ENCODE assay signal across 17 cellular contexts in the genomic region with DNA sequence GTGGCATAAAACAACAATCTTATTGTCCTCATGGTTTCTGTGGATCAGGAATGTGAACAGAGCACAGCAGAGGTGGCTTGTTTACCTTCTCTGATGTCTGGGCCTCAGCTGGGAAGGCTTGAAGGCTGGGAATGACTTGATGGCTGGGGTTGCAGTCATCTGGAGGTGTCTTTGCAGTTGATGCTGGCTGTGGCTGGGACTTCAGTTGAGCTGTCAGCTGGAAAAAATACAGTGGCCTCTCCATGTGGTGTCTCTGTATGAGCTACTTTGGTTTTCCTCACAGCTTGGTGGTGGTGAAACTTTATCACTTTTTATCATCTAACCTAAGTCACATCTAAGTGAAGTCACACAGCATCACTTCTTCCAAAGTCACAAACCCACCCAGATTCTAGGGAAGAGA. TPM values are rescaled to one million over a fixed set of nuclear protein-coding genes. Genes with fewer than 3 reads are reported as not detected.
DNase-seq lines count a peak whose midpoint lies in the region; TF ChIP-seq lines count a peak whose summit lies in the region.
"Had no signal": no experiment of that assay in that cellular context is flagged by ENCODE, and none has a peak within 500 bp of the region (broad histone marks: within the 10 kb centered on the region; RNA-seq: fewer than 3 reads in every experiment).

No MANE protein-coding gene starts in this region.

- no peak overlapping the region for H3K9ac ChIP-seq in SK-N-SH
- H3K9ac ChIP-seq: BLaER1 had no signal

- H3K9me3 Mint-ChIP-seq in activated T-cell treated with anti-CD3 and anti-CD28 coated beads, Interleukin-2, amount 50 U/mL, for 24 hours, result no peaks in the 10 kb centered on the region
- H3K9me3 Mint-ChIP-seq: GM23338 had no signal

- H3F3A ChIP-seq in SK-N-SH (replicated peaks; ENCODE audit: insufficient read depth), result peaks cover 7% of the 10 kb centered on the region

- no peaks in the 10 kb centered on the region for H3K79me2 ChIP-seq in SK-N-SH (ENCODE audit: insufficient read depth)

- H3K27me3 Mint-ChIP-seq in activated T-cell treated with anti-CD3 and anti-CD28 coated beads, Interleukin-2, amount 50 U/mL, for 24 hours, result no peaks in the 10 kb centered on the region
- H3K27me3 Mint-ChIP-seq: CD8-positive, alpha-beta memory T cell had no signal

- CTCF ChIA-PET in SK-N-SH (lab: Yijun Ruan, JAX), result no interaction called here

- TF ChIP-seq RAD21 in SK-N-SH (IDR thresholded peaks at IDR 0.05; ENCODE audit: low read length), result no peak

- H3K4me2 ChIP-seq in SK-N-SH, result no peak overlapping the region
- H3K4me2 ChIP-seq: BLaER1, GM23338 had no signal

- H3K36me3 ChIP-seq in SK-N-SH (replicated peaks in 1 of 2; ENCODE audit: control insufficient read depth in 1 of 2, insufficient read depth in 2 of 2, low read length in 1 of 2), result no peaks in the 10 kb centered on the region
- H3K36me3 ChIP-seq: BLaER1 had no signal

- TF ChIP-seq EP300 in SK-N-SH (IDR thresholded peaks at IDR 0.05; ENCODE audit: borderline replicate concordance in 1 of 2, low read depth in 1 of 2, low read length in 1 of 2), result no peak

- peak; percentile 42 for DNase-seq in activated CD4-positive, alpha-beta T cell treated with anti-CD3 and anti-CD28 coated beads for 48 hours
- DNase-seq in activated CD4-positive, alpha-beta T cell treated with anti-CD3 and anti-CD28 coated beads, Interleukin-2, amount 50 U/mL, for 4 hours, result no peak
- DNase-seq in activated T-cell treated with anti-CD3 and anti-CD28 coated beads for 48 hours (ENCODE audit: low read depth) (peak; percentile 27), SK-N-SH (no peak)
- no peak for DNase-seq in activated T-cell treated with anti-CD3 and anti-CD28 coated beads, Interleukin-2, amount 50 U/mL, for 24 hours
- DNase-seq in stimulated activated CD4-positive, alpha-beta T cell treated with anti-CD3 and anti-CD28 coated beads, Interleukin-15, amount 100 ng/mL, for 24 hours, result peak; percentile 46
- DNase-seq in stimulated activated CD4-positive, alpha-beta T cell treated with anti-CD3 and anti-CD28 coated beads, Interleukin-4, amount 100 ng/mL, for 1 hour, result no peak
- peak; percentile 40 for DNase-seq in stimulated activated CD8-positive, alpha-beta memory T cell treated with anti-CD3 and anti-CD28 coated beads, Interleukin-4, amount 100 ng/mL, for 48 hours
- DNase-seq: 8988T; AML-193; Caco-2; CD8-positive, alpha-beta memory T cell; DND-41; GDM1; H7 had no signal

- no peaks in the 10 kb centered on the region; a peak in 1 of 4 replicates for H3K4me1 ChIP-seq in SK-N-SH (ENCODE audit: control insufficient read depth in 1 of 2, insufficient read depth in 2 of 2, low read depth in 1 of 2, low read length in 1 of 2)
- H3K4me1 ChIP-seq: Caco-2 had no signal

- H3K4me3 Mint-ChIP-seq in activated T-cell treated with anti-CD3 and anti-CD28 coated beads, Interleukin-2, amount 50 U/mL, for 24 hours, result no peak overlapping the region
- H3K4me3 Mint-ChIP-seq: CD8-positive, alpha-beta memory T cell; GM23338 had no signal

- no peaks in the 10 kb centered on the region for H3K9me2 ChIP-seq in SK-N-SH

- H4K20me1 ChIP-seq in SK-N-SH (ENCODE audit: insufficient read depth), result no peaks in the 10 kb centered on the region
- H4K20me1 ChIP-seq: BLaER1 had no signal

- H3K4me3 ChIP-seq in SK-N-SH (ENCODE audit: low read depth in 2 of 2, low read length in 1 of 2), result no peak overlapping the region
- H3K4me3 ChIP-seq: BLaER1, GM23338 had no signal

- H3K27ac ChIP-seq in SK-N-SH (ENCODE audit: low read depth in 2 of 2, low read length in 1 of 2), result no peak overlapping the region
- H3K27ac ChIP-seq: BLaER1 had no signal

- no peak for TF ChIP-seq CTCF in SK-N-SH (IDR thresholded peaks at IDR 0.05)

- H3K36me3 Mint-ChIP-seq in activated T-cell treated with anti-CD3 and anti-CD28 coated beads, Interleukin-2, amount 50 U/mL, for 24 hours (ENCODE audit: low read depth), result no peaks in the 10 kb centered on the region

- H2AFZ ChIP-seq in SK-N-SH (ENCODE audit: low read depth), result no peak overlapping the region
- H2AFZ ChIP-seq: GM23338 had no signal

- H3K27ac Mint-ChIP-seq in activated T-cell treated with anti-CD3 and anti-CD28 coated beads, Interleukin-2, amount 50 U/mL, for 24 hours, result no peak overlapping the region
- H3K27ac Mint-ChIP-seq: GM23338 had no signal

- H3K9me3 ChIP-seq in SK-N-SH, result no peaks in the 10 kb centered on the region
- H3K9me3 ChIP-seq: BLaER1, Caco-2 had no signal

- peaks cover 9% of the 10 kb centered on the region for H3K4me1 Mint-ChIP-seq in activated T-cell treated with anti-CD3 and anti-CD28 coated beads, Interleukin-2, amount 50 U/mL, for 24 hours (ENCODE audit: low read depth)
- H3K4me1 Mint-ChIP-seq: CD8-positive, alpha-beta memory T cell; GM23338 had no signal

- H3K27me3 ChIP-seq in SK-N-SH (ENCODE audit: insufficient read depth), result no peaks in the 10 kb centered on the region
- H3K27me3 ChIP-seq: BLaER1 had no signal

- POLR2A ChIA-PET in SK-N-SH (lab: Yijun Ruan, JAX), result no interaction called here

TF ChIP-seq in SK-N-SH, 30 proteins besides CTCF, POLR2A, EP300 and RAD21 (continues in another document):
- TF ChIP-seq ELF1 (IDR thresholded peaks at IDR 0.05), result no peak
- TF ChIP-seq GATA2 (CRISPR knock-in tag; IDR thresholded peaks at IDR 0.05), result no peak
- no peak for TF ChIP-seq TCF12 (IDR thresholded peaks at IDR 0.05)
- TF ChIP-seq, protein P1, sequence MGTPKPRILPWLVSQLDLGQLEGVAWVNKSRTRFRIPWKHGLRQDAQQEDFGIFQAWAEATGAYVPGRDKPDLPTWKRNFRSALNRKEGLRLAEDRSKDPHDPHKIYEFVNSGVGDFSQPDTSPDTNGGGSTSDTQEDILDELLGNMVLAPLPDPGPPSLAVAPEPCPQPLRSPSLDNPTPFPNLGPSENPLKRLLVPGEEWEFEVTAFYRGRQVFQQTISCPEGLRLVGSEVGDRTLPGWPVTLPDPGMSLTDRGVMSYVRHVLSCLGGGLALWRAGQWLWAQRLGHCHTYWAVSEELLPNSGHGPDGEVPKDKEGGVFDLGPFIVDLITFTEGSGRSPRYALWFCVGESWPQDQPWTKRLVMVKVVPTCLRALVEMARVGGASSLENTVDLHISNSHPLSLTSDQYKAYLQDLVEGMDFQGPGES (IDR thresholded peaks at IDR 0.05; ENCODE audit: low read depth, low read length), result no peak
- TF ChIP-seq SIN3A (IDR thresholded peaks at IDR 0.05; ENCODE audit: borderline replicate concordance, low read depth, low read length), result no peak
- TF ChIP-seq YY1 (IDR thresholded peaks at IDR 0.05; ENCODE audit: low read depth), result no peak
- TF ChIP-seq GABPA (IDR thresholded peaks at IDR 0.05; ENCODE audit: low read depth), result no peak
- TF ChIP-seq, protein P2, sequence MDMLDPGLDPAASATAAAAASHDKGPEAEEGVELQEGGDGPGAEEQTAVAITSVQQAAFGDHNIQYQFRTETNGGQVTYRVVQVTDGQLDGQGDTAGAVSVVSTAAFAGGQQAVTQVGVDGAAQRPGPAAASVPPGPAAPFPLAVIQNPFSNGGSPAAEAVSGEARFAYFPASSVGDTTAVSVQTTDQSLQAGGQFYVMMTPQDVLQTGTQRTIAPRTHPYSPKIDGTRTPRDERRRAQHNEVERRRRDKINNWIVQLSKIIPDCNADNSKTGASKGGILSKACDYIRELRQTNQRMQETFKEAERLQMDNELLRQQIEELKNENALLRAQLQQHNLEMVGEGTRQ (IDR thresholded peaks at IDR 0.05; ENCODE audit: borderline replicate concordance, low read depth, low read length), result no peak
- no peak for TF ChIP-seq FOSL2 (IDR thresholded peaks at IDR 0.05; ENCODE audit: borderline replicate concordance, low read depth)
- TF ChIP-seq, protein P3, sequence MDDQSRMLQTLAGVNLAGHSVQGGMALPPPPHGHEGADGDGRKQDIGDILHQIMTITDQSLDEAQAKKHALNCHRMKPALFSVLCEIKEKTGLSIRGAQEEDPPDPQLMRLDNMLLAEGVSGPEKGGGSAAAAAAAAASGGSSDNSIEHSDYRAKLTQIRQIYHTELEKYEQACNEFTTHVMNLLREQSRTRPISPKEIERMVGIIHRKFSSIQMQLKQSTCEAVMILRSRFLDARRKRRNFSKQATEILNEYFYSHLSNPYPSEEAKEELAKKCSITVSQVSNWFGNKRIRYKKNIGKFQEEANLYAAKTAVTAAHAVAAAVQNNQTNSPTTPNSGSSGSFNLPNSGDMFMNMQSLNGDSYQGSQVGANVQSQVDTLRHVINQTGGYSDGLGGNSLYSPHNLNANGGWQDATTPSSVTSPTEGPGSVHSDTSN (IDR thresholded peaks at IDR 0.05), result no peak
- TF ChIP-seq, protein P4, sequence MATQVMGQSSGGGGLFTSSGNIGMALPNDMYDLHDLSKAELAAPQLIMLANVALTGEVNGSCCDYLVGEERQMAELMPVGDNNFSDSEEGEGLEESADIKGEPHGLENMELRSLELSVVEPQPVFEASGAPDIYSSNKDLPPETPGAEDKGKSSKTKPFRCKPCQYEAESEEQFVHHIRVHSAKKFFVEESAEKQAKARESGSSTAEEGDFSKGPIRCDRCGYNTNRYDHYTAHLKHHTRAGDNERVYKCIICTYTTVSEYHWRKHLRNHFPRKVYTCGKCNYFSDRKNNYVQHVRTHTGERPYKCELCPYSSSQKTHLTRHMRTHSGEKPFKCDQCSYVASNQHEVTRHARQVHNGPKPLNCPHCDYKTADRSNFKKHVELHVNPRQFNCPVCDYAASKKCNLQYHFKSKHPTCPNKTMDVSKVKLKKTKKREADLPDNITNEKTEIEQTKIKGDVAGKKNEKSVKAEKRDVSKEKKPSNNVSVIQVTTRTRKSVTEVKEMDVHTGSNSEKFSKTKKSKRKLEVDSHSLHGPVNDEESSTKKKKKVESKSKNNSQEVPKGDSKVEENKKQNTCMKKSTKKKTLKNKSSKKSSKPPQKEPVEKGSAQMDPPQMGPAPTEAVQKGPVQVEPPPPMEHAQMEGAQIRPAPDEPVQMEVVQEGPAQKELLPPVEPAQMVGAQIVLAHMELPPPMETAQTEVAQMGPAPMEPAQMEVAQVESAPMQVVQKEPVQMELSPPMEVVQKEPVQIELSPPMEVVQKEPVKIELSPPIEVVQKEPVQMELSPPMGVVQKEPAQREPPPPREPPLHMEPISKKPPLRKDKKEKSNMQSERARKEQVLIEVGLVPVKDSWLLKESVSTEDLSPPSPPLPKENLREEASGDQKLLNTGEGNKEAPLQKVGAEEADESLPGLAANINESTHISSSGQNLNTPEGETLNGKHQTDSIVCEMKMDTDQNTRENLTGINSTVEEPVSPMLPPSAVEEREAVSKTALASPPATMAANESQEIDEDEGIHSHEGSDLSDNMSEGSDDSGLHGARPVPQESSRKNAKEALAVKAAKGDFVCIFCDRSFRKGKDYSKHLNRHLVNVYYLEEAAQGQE (IDR thresholded peaks at IDR 0.05; ENCODE audit: low read depth, low read length), result no peak
- TF ChIP-seq CHD2 (IDR thresholded peaks at IDR 0.05; ENCODE audit: low read length, partially characterized antibody), result no peak
- TF ChIP-seq, protein P5, sequence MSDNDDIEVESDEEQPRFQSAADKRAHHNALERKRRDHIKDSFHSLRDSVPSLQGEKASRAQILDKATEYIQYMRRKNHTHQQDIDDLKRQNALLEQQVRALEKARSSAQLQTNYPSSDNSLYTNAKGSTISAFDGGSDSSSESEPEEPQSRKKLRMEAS (IDR thresholded peaks at IDR 0.05; ENCODE audit: low read depth), result no peak

RNA-seq across cellular contexts. Expression of a gene that starts 24.7 kb away (rescaled TPM):
- polyA plus RNA-seq in SK-N-SH (2012; rRNA removed), result 6.1 and 6.9 TPM in 2 replicates
- 7.2 and 8.4 TPM in 2 replicates for polyA plus RNA-seq in SK-N-SH (2012; cell fraction: cytosol; rRNA removed)
- 7.8 and 14.1 TPM in 2 replicates for polyA plus RNA-seq in SK-N-SH (2012; cell fraction: nucleus; rRNA removed)

Comparison
In these comparisons a context has a peak if more than half of its experiments do, and no peak if none do; other contexts are left out.
1. DNase-seq: peak in activated CD4-positive, alpha-beta T cell treated with anti-CD3 and anti-CD28 coated beads for 48 hours (single experiment), activated T-cell treated with anti-CD3 and anti-CD28 coated beads for 48 hours (single experiment), stimulated activated CD4-positive, alpha-beta T cell treated with anti-CD3 and anti-CD28 coated beads, Interleukin-15, amount 100 ng/mL, for 24 hours (single experiment) and stimulated activated CD8-positive, alpha-beta memory T cell treated with anti-CD3 and anti-CD28 coated beads, Interleukin-4, amount 100 ng/mL, for 48 hours (single experiment); none in activated CD4-positive, alpha-beta T cell treated with anti-CD3 and anti-CD28 coated beads, Interleukin-2, amount 50 U/mL, for 4 hours (0 of 2), activated T-cell treated with anti-CD3 and anti-CD28 coated beads, Interleukin-2, amount 50 U/mL, for 24 hours (single experiment), stimulated activated CD4-positive, alpha-beta T cell treated with anti-CD3 and anti-CD28 coated beads, Interleukin-4, amount 100 ng/mL, for 1 hour (single experiment) and SK-N-SH (single experiment).